Comparison of ENCODE assay signal across 1 cellular context in the genomic region with DNA sequence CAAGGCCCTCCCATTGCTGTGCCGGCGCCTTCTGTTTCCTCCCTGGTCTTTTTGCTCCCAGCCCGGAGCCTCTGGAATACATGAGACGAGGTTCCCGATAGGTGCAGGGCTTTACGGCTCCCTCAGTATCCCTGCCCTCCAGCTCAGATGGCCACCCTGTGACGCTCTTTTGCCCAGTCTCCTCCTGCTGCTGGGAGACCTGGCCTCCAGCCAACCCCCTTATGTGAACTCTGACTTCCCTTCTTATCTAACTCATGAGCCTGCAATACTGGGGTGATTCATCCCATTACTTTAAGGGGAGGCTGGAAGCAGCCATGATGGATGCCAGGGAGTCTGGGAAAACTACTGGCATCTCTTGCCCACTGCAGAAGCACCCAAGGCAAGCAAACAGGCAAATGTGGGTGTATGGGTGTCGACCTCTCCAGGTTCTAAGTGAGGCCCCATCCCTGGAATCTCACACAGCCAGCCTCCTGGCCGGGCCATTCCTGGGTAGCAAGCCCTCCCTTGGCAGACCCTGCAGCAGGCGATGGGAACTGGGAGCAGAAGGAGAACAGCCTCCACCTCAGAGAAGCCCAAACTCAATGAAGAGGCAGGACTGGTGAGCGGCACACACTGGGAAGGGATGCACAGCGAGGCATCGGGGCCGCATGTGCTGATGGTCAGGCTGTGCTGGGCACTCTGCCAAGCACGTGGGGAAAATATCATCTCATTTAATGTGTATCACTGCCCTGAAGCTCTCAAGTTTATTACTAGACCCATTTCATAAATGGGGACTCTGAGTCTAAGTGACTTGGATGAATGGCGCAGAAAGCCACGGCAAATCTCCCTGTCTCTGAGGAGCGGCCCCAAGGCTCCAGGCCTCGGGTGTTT.
TF ChIP-seq lines count a peak whose summit lies in the region.

No MANE protein-coding gene starts in this region.

TF ChIP-seq in SK-N-SH, 30 proteins besides CTCF, POLR2A, EP300 and RAD21 (continued from another document):
- TF ChIP-seq, protein P1, sequence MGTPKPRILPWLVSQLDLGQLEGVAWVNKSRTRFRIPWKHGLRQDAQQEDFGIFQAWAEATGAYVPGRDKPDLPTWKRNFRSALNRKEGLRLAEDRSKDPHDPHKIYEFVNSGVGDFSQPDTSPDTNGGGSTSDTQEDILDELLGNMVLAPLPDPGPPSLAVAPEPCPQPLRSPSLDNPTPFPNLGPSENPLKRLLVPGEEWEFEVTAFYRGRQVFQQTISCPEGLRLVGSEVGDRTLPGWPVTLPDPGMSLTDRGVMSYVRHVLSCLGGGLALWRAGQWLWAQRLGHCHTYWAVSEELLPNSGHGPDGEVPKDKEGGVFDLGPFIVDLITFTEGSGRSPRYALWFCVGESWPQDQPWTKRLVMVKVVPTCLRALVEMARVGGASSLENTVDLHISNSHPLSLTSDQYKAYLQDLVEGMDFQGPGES (IDR thresholded peaks at IDR 0.05; ENCODE audit: low read depth, low read length): no peak
- TF ChIP-seq, protein P2, sequence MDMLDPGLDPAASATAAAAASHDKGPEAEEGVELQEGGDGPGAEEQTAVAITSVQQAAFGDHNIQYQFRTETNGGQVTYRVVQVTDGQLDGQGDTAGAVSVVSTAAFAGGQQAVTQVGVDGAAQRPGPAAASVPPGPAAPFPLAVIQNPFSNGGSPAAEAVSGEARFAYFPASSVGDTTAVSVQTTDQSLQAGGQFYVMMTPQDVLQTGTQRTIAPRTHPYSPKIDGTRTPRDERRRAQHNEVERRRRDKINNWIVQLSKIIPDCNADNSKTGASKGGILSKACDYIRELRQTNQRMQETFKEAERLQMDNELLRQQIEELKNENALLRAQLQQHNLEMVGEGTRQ (IDR thresholded peaks at IDR 0.05; ENCODE audit: borderline replicate concordance, low read depth, low read length): no peak
- TF ChIP-seq JUND (IDR thresholded peaks at IDR 0.05): no peak; the same call in 1 of the 2 replicates
- no peak for TF ChIP-seq GATA2 (CRISPR knock-in tag; IDR thresholded peaks at IDR 0.05)
- TF ChIP-seq GABPA (IDR thresholded peaks at IDR 0.05; ENCODE audit: low read depth): no peak
